Comparison of ENCODE assay signal across 8 cellular contexts in the genomic region with DNA sequence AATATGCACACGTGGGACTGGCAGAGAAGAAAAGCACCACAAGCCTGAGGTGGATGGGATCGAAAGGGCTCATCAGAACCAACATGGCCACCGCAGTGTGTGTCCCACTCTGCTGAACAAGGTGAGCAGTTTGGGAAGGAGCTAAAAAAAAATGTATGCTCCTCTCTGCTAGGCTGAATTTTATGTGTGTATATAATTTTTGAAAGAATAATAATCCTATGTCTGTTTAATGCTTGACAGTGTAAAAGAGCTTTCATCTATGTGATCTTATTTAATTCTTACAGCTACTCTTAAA. TPM values are rescaled to one million over a fixed set of nuclear protein-coding genes. Genes with fewer than 3 reads are reported as not detected.
A peak's percentile ranks its signal among the peaks of the same experiment; 100 is the strongest.
DNase-seq lines count a peak whose midpoint lies in the region; ATAC-seq and TF ChIP-seq lines count a peak whose summit lies in the region.

No MANE protein-coding gene starts in this region.

- intact Hi-C loops in left ventricle myocardium inferior (cut with micrococcal nuclease), result no loop called here
- intact Hi-C loops in left ventricle myocardium superior (cut with micrococcal nuclease), result no loop called here
- intact Hi-C loops in activated CD4-positive, alpha-beta T cell treated with anti-CD3 and anti-CD28 coated beads, Interleukin-2, amount 10 ng/mL, durations not matched to agents 24 days and 14 days (cut with micrococcal nuclease), result loop anchor here (2.0 kb wide), 3 partner anchors 183 to 1451 kb away; a partner anchor contains a TSS

- ATAC-seq in left ventricle myocardium superior (no peak), HG03469 (IDR thresholded peaks at IDR 0.05; ENCODE audit: unreplicated experiment) (no peak)

- no CpG with 5 or more reads among the region's 3 CpGs for WGBS in trophoblast cell (ENCODE audit: extremely low coverage, insufficient coverage, insufficient read length)

- H3K4me3 Mint-ChIP-seq in activated CD4-positive, alpha-beta T cell treated with anti-CD3 and anti-CD28 coated beads, Interleukin-2, amount 10 ng/mL, durations not matched to agents 24 days and 14 days, result peak overlapping the region; percentile 91

- no peak overlapping the region for H2AFZ ChIP-seq in trophoblast cell (ENCODE audit: insufficient read depth, low read length, poor library complexity)

- peaks cover 13% of the 10 kb centered on the region for H3K9me3 Mint-ChIP-seq in activated CD4-positive, alpha-beta T cell treated with anti-CD3 and anti-CD28 coated beads, Interleukin-2, amount 10 ng/mL, durations not matched to agents 24 days and 14 days

- H3K4me1 ChIP-seq in left ventricle myocardium inferior (peaks cover 55% of the 10 kb centered on the region), trophoblast cell (ENCODE audit: control insufficient read depth in 1 of 2, insufficient read depth in 2 of 2, low read length in 2 of 2) (peaks cover 2% of the 10 kb centered on the region in 2 experiments)

- TF ChIP-seq CTCF in left ventricle myocardium inferior (IDR thresholded peaks at IDR 0.05; ENCODE audit: borderline replicate concordance), result no peak
- TF ChIP-seq CTCF in epithelial cell of esophagus (IDR thresholded peaks at IDR 0.05; ENCODE audit: insufficient read depth, low read depth, low read length, missing control alignments), result no peak

- H3K27me3 Mint-ChIP-seq in activated CD4-positive, alpha-beta T cell treated with anti-CD3 and anti-CD28 coated beads, Interleukin-2, amount 10 ng/mL, durations not matched to agents 24 days and 14 days, result peaks cover 3% of the 10 kb centered on the region

- no peak overlapping the region for H2BK5ac ChIP-seq in trophoblast cell (ENCODE audit: low read depth, low read length, poor library complexity)

- H3K79me2 ChIP-seq in trophoblast cell (ENCODE audit: control insufficient read depth, insufficient read depth, low read length, poor library complexity), result no peaks in the 10 kb centered on the region

- peak overlapping the region; percentile 73 for H4K8ac ChIP-seq in trophoblast cell (ENCODE audit: low read depth, low read length)

- no peak overlapping the region for H2AK5ac ChIP-seq in trophoblast cell (ENCODE audit: low read length)

- H3K9me3 ChIP-seq in left ventricle myocardium inferior (replicated peaks) (no peaks in the 10 kb centered on the region), trophoblast cell (ENCODE audit: insufficient read depth, low read depth, low read length) (peaks cover 1% of the 10 kb centered on the region)

- H3K27ac ChIP-seq in left ventricle myocardium inferior (replicated peaks) (peak overlapping the region; percentile 95), trophoblast cell (ENCODE audit: low read depth, low read length) (no peak overlapping the region)

- H3K23ac ChIP-seq in trophoblast cell (ENCODE audit: low read length), result no peak overlapping the region

- no peak overlapping the region for H4K91ac ChIP-seq in trophoblast cell (ENCODE audit: low read depth, low read length)

- peaks cover 61% of the 10 kb centered on the region for H3K4me1 Mint-ChIP-seq in activated CD4-positive, alpha-beta T cell treated with anti-CD3 and anti-CD28 coated beads, Interleukin-2, amount 10 ng/mL, durations not matched to agents 24 days and 14 days

- no peak overlapping the region for H2BK120ac ChIP-seq in trophoblast cell (ENCODE audit: insufficient read depth, low read length, poor library complexity)

- H3K4ac ChIP-seq in trophoblast cell (ENCODE audit: low read depth, low read length), result no peak overlapping the region

- no peak overlapping the region for H3K14ac ChIP-seq in trophoblast cell (ENCODE audit: low read length)

- H3K4me3 ChIP-seq in left ventricle myocardium inferior, result peak overlapping the region; percentile 92
- H3K4me3 ChIP-seq in epithelial cell of esophagus (ENCODE audit: low read length), result peak overlapping the region; percentile 72
- no peak overlapping the region for H3K4me3 ChIP-seq in trophoblast cell (ENCODE audit: low read depth, low read length)

- no peak overlapping the region for H2BK12ac ChIP-seq in trophoblast cell (ENCODE audit: low read length)

- H3K4me2 ChIP-seq in trophoblast cell (ENCODE audit: low read length), result peak overlapping the region; percentile 36

- H3K36me3 ChIP-seq in left ventricle myocardium inferior, result no peaks in the 10 kb centered on the region
- no peaks in the 10 kb centered on the region for H3K36me3 ChIP-seq in trophoblast cell (ENCODE audit: control insufficient read depth in 1 of 2, insufficient read depth in 2 of 2, low read length in 2 of 2)

- no peak overlapping the region for H3K18ac ChIP-seq in trophoblast cell (ENCODE audit: low read length)

- DNase-seq in left ventricle myocardium inferior (no peak), left ventricle myocardium superior (no peak), epithelial cell of esophagus (ENCODE audit: low read depth) (no peak), trophoblast cell (peak in 1 of 2 donors; percentile 25), epidermal melanocyte (ENCODE audit: insufficient read length, low spot score) (no peak), medulla oblongata (ENCODE audit: extremely low spot score) (no peak)
- peak; percentile 84 for DNase-seq in activated CD4-positive, alpha-beta T cell treated with anti-CD3 and anti-CD28 coated beads, Interleukin-2, amount 10 ng/mL, durations not matched to agents 24 days and 14 days

- H3K27ac Mint-ChIP-seq in activated CD4-positive, alpha-beta T cell treated with anti-CD3 and anti-CD28 coated beads, Interleukin-2, amount 10 ng/mL, durations not matched to agents 24 days and 14 days, result peak overlapping the region; percentile 99

- peaks cover 9% of the 10 kb centered on the region for H3K79me1 ChIP-seq in trophoblast cell (ENCODE audit: low read length)

- H3K27me3 ChIP-seq in left ventricle myocardium inferior (ENCODE audit: low read depth), result no peaks in the 10 kb centered on the region
- no peaks in the 10 kb centered on the region for H3K27me3 ChIP-seq in trophoblast cell (ENCODE audit: insufficient read depth, low read length)

- H3K9ac ChIP-seq in trophoblast cell (ENCODE audit: low read length), result no peak overlapping the region

- H3K36me3 Mint-ChIP-seq in activated CD4-positive, alpha-beta T cell treated with anti-CD3 and anti-CD28 coated beads, Interleukin-2, amount 10 ng/mL, durations not matched to agents 24 days and 14 days (ENCODE audit: low read depth), result peaks cover 14% of the 10 kb centered on the region

- H4K12ac ChIP-seq in trophoblast cell (ENCODE audit: low read depth, low read length), result no peak overlapping the region

RNA-seq across cellular contexts. Expression of a gene that starts 14.2 kb away (rescaled TPM):
- total RNA-seq in left ventricle myocardium inferior, result 22.1 TPM
- total RNA-seq in left ventricle myocardium superior, result 29.9 TPM
- total RNA-seq in activated CD4-positive, alpha-beta T cell treated with anti-CD3 and anti-CD28 coated beads, Interleukin-2, amount 10 ng/mL, durations not matched to agents 24 days and 14 days, result 30.5 and 33.9 TPM in 2 replicates
- polyA plus RNA-seq in trophoblast cell (2013), result 6.4 and 6.7 TPM in 2 replicates

RNA-seq across cellular contexts. Expression of a gene that starts 29.6 kb away (rescaled TPM):
- total RNA-seq in left ventricle myocardium inferior, result 0.08 TPM
- total RNA-seq in left ventricle myocardium superior, result not detected
- total RNA-seq in activated CD4-positive, alpha-beta T cell treated with anti-CD3 and anti-CD28 coated beads, Interleukin-2, amount 10 ng/mL, durations not matched to agents 24 days and 14 days, result 0.07 TPM in 1 of 2 replicates, not detected in the other
- polyA plus RNA-seq in trophoblast cell (2013), result 0.04 TPM in 1 of 2 replicates, not detected in the other
